8 cellular contexts compared by ENCODE assay signal in genomic region chr1:53889304-53890298, GRCh38. TPM values are rescaled to one million over a fixed set of nuclear protein-coding genes. Genes with fewer than 3 reads are reported as not detected.
DNase-seq lines count a peak whose midpoint lies in the region; ATAC-seq and TF ChIP-seq lines count a peak whose summit lies in the region.

TSS of gene YIPF1 (minus strand) at chr1:53889797. CDS start at chr1:53888937, 860 bp downstream.

- peaks cover 0 to 8% (median 3%) of the 10 kb centered on the region in 4 donors for H3K4me1 ChIP-seq in Peyer's patch
- peaks cover 4 to 36% (median 9%) of the 10 kb centered on the region in 3 donors for H3K4me1 ChIP-seq in esophagus squamous epithelium

- in situ Hi-C loops in KBM-7 (cut with MboI; ENCODE audit: low pct_unique_long_range_greater_than_20kb, low sequenced_read_pairs): no loop called here

- TF ChIP-seq CTCF in Peyer's patch (IDR thresholded peaks at IDR 0.05): no peak
- TF ChIP-seq CTCF in esophagus squamous epithelium (IDR thresholded peaks at IDR 0.05): no peak

- H3K4me3 ChIP-seq in Peyer's patch: peak within 1 kb of the TSS; percentile 83 to 88 (median 86)
- peak within 1 kb of the TSS; percentile 70 to 97 (median 82) for H3K4me3 ChIP-seq in esophagus squamous epithelium

- 0 to 6% methylated on average over 25 to 29 of the region's 62 CpGs for WGBS in esophagus squamous epithelium, 2 donors

- ATAC-seq in GM21717 (IDR thresholded peaks at IDR 0.05; ENCODE audit: unreplicated experiment): peak; percentile 83

- H3K36me3 ChIP-seq in Peyer's patch: peaks cover 0 to 11% (median 0%) of the 10 kb centered on the region in 3 donors
- peaks cover 0 to 34% (median 4%) of the 10 kb centered on the region in 3 donors for H3K36me3 ChIP-seq in esophagus squamous epithelium

- intact Hi-C loops in esophagus squamous epithelium (cut with DNase I): no loop called here

- H3K9me3 ChIP-seq in Peyer's patch (no peaks in the 10 kb centered on the region), esophagus squamous epithelium (no peaks in the 10 kb centered on the region)

- DNase-seq in DMS79 (lab: John Stamatoyannopoulos, UW) (peak; percentile 79), KBM-7 (peak; percentile 89), Peyer's patch (peak; percentile 87 to 96 (median 91)), activated T-helper 1 cell treated with Interleukin-2 at 50 U/mL for 16 hours (ENCODE audit: low read depth) (peak; percentile 79), esophagus squamous epithelium (lab: John Stamatoyannopoulos, UW) (peak; percentile 56), myocyte (ENCODE audit: low read depth) (peak; percentile 90)
- DNase-seq in stimulated activated CD8-positive, alpha-beta memory T cell treated with anti-CD3 and anti-CD28 coated beads, Interleukin-7, amount 100 ng/mL, for 4 hours (ENCODE audit: low read depth in 2 of 2): peak; percentile 72 to 82

- H3K27ac ChIP-seq in Peyer's patch: peak within 1 kb of the TSS; percentile 66 to 76 (median 70)
- peak within 1 kb of the TSS; percentile 84 to 92 (median 88) for H3K27ac ChIP-seq in esophagus squamous epithelium

- H3K27me3 ChIP-seq in Peyer's patch: no peaks in the 10 kb centered on the region
- H3K27me3 ChIP-seq in esophagus squamous epithelium: no peaks in the 10 kb centered on the region

- peak; percentile 29 to 49 for TF ChIP-seq POLR2A in Peyer's patch (IDR thresholded peaks at IDR 0.05)
- TF ChIP-seq POLR2A in esophagus squamous epithelium (IDR thresholded peaks at IDR 0.05): peak in 2 of 4 donors; percentile 49 to 53

RNA-seq across cellular contexts. Expression of gene YIPF1, which starts in this region (rescaled TPM):
- total RNA-seq in Peyer's patch (10 to 100 TPM; 10.7 to 35.9 (median 20.4) TPM), esophagus squamous epithelium (10 to 100 TPM; 15.8 to 25.3 (median 17.0) TPM), myocyte (22.2 and 22.5 TPM in 2 replicates)
- 31.0 TPM for polyA plus RNA-seq in myocyte (2012)

Comparison
In these comparisons a context has a peak if more than half of its experiments do, and no peak if none do; other contexts are left out.
1. Peak in every context shown above with its lines: DNase-seq, ATAC-seq, H3K4me3 ChIP-seq and H3K27ac ChIP-seq.